ENCODE assay signal across 21 cellular contexts in the genomic region with DNA sequence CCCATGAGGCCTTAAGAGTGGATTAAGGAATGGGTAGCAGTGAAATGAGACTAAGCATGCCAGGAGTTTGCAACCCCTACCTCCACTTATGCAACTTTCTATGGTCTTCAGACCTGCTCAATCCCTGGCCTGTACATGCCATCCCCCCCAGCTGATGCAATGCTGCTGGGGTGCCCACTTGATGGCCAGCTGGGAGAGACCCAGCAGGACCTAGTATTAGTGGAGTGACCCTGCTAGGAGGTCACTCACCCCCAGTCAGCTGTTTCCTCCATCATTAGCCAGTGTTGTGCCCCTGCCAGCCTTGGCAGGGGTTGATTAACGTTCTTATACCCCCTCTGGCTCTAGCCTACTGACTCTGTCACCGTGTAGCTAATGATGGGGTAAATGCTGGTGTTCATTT.
"Had no signal": no experiment of that assay in that cellular context is flagged by ENCODE, and none has a peak within 500 bp of the region (broad histone marks: within the 10 kb centered on the region; RNA-seq: fewer than 3 reads in every experiment).

No MANE protein-coding gene starts in this region.

- H3K36me3 ChIP-seq: colonic mucosa, esophagus muscularis mucosa, esophagus squamous epithelium, gastrocnemius medialis, gastroesophageal sphincter, heart left ventricle, heart right ventricle had no signal

- H3K27ac ChIP-seq: colonic mucosa, coronary artery, dorsolateral prefrontal cortex, epithelial cell of prostate, esophagus muscularis mucosa, esophagus squamous epithelium, foreskin keratinocyte, gastrocnemius medialis, gastroesophageal sphincter, heart left ventricle, heart right ventricle had no signal

- H3K4me3 ChIP-seq: colonic mucosa, coronary artery, dorsolateral prefrontal cortex, esophagus muscularis mucosa, esophagus squamous epithelium, gastrocnemius medialis, gastroesophageal sphincter, heart left ventricle, heart right ventricle had no signal

- DNase-seq: colonic mucosa; cortex of kidney; dermis blood vessel endothelial cell; dorsolateral prefrontal cortex; effector CD4-positive, alpha-beta T cell; effector CD8-positive, alpha-beta T cell; effector memory CD4-positive, alpha-beta T cell; effector memory CD8-positive, alpha-beta T cell; endodermal cell; erythroblast; esophagus squamous epithelium; foreskin fibroblast; foreskin keratinocyte; gastrocnemius medialis; glutamatergic neuron; heart left ventricle; heart right ventricle had no signal

- H3K9me3 ChIP-seq: colonic mucosa, esophagus muscularis mucosa, esophagus squamous epithelium, gastrocnemius medialis, gastroesophageal sphincter, heart left ventricle, heart right ventricle had no signal

- H3K4me1 ChIP-seq: colonic mucosa, esophagus muscularis mucosa, esophagus squamous epithelium, foreskin keratinocyte, gastroesophageal sphincter, heart left ventricle, heart right ventricle had no signal
